In genomic region chr4:148118628-148119027, GRCh38 we compare ENCODE assay signal across 22 cellular contexts.
"Had no signal": no experiment of that assay in that cellular context is flagged by ENCODE, and none has a peak within 500 bp of the region (broad histone marks: within the 10 kb centered on the region; RNA-seq: fewer than 3 reads in every experiment).

No MANE protein-coding gene starts in this region.

- H3K4me1 ChIP-seq: ascending aorta, breast epithelium, neural progenitor cell had no signal

- DNase-seq: activated CD4-positive, alpha-beta memory T cell treated with anti-CD3 and anti-CD28 coated beads for 36 hours; activated CD8-positive, alpha-beta memory T cell treated with anti-CD3 and anti-CD28 coated beads, Interleukin-2, amount 10 ng/mL, durations not matched to agents 7 days and 5 days; activated naive CD4-positive, alpha-beta T cell treated with anti-CD3 and anti-CD28 coated beads, Interleukin-2, amount 10 ng/mL, durations not matched to agents 7 days and 5 days; activated T-cell treated with anti-CD3 and anti-CD28 coated beads, Interleukin-2, amount 50 U/mL, for 1 hour; effector memory CD4-positive, alpha-beta T cell; foreskin fibroblast; heart left ventricle; immature natural killer cell; mesendoderm; pancreas; stimulated activated CD4-positive, alpha-beta T cell treated with anti-CD3 and anti-CD28 coated beads, Interleukin-15, amount 100 ng/mL, for 24 hours; stimulated activated CD4-positive, alpha-beta T cell treated with anti-CD3 and anti-CD28 coated beads, Interleukin-4, amount 100 ng/mL, for 1 hour; stimulated activated naive CD4-positive, alpha-beta T cell; substantia nigra; T-helper 1 cell; transverse colon had no signal

- H3K4me3 Mint-ChIP-seq: activated CD4-positive, alpha-beta memory T cell treated with anti-CD3 and anti-CD28 coated beads for 36 hours; activated CD8-positive, alpha-beta memory T cell treated with anti-CD3 and anti-CD28 coated beads, Interleukin-2, amount 10 ng/mL, durations not matched to agents 7 days and 5 days; activated naive CD4-positive, alpha-beta T cell treated with anti-CD3 and anti-CD28 coated beads, Interleukin-2, amount 10 ng/mL, durations not matched to agents 7 days and 5 days; dendritic cell treated with granulocyte-macrophage colony-stimulating factor and Interleukin-4, amounts not matched to agents 40 ng/mL and 50 ng/mL, for 4 days; immature natural killer cell; neural progenitor cell had no signal

- H3K36me3 ChIP-seq: neural progenitor cell had no signal

- H3K9me3 ChIP-seq: pancreas had no signal

- ATAC-seq: activated CD8-positive, alpha-beta memory T cell treated with anti-CD3 and anti-CD28 coated beads, Interleukin-2, amount 10 ng/mL, durations not matched to agents 7 days and 5 days; heart left ventricle; pancreas had no signal

- H3K4me1 Mint-ChIP-seq: activated CD8-positive, alpha-beta memory T cell treated with anti-CD3 and anti-CD28 coated beads, Interleukin-2, amount 10 ng/mL, durations not matched to agents 7 days and 5 days; activated naive CD4-positive, alpha-beta T cell treated with anti-CD3 and anti-CD28 coated beads, Interleukin-2, amount 10 ng/mL, durations not matched to agents 7 days and 5 days; immature natural killer cell; neural progenitor cell had no signal

- H3K27me3 ChIP-seq: ascending aorta, breast epithelium, heart left ventricle, neural progenitor cell, pancreas, transverse colon had no signal

- H3K27ac Mint-ChIP-seq: activated CD4-positive, alpha-beta memory T cell treated with anti-CD3 and anti-CD28 coated beads for 36 hours; activated CD8-positive, alpha-beta memory T cell treated with anti-CD3 and anti-CD28 coated beads, Interleukin-2, amount 10 ng/mL, durations not matched to agents 7 days and 5 days; activated naive CD4-positive, alpha-beta T cell treated with anti-CD3 and anti-CD28 coated beads, Interleukin-2, amount 10 ng/mL, durations not matched to agents 7 days and 5 days; dendritic cell treated with granulocyte-macrophage colony-stimulating factor and Interleukin-4, amounts not matched to agents 40 ng/mL and 50 ng/mL, for 4 days; immature natural killer cell; neural progenitor cell had no signal

- H3K4me3 ChIP-seq: ascending aorta, breast epithelium, heart left ventricle, neural progenitor cell, pancreas, skin epidermis, transverse colon had no signal

- H3K27ac ChIP-seq: ascending aorta, breast epithelium, heart left ventricle, neural progenitor cell, pancreas, skin epidermis, transverse colon, VCaP had no signal

- FAIRE-seq: pancreas had no signal

- H3K27me3 Mint-ChIP-seq: activated CD4-positive, alpha-beta memory T cell treated with anti-CD3 and anti-CD28 coated beads for 36 hours; activated CD8-positive, alpha-beta memory T cell treated with anti-CD3 and anti-CD28 coated beads, Interleukin-2, amount 10 ng/mL, durations not matched to agents 7 days and 5 days; activated naive CD4-positive, alpha-beta T cell treated with anti-CD3 and anti-CD28 coated beads, Interleukin-2, amount 10 ng/mL, durations not matched to agents 7 days and 5 days; dendritic cell treated with granulocyte-macrophage colony-stimulating factor and Interleukin-4, amounts not matched to agents 40 ng/mL and 50 ng/mL, for 4 days had no signal
